ENCODE assay signal across 1 cellular context in the genomic region with DNA sequence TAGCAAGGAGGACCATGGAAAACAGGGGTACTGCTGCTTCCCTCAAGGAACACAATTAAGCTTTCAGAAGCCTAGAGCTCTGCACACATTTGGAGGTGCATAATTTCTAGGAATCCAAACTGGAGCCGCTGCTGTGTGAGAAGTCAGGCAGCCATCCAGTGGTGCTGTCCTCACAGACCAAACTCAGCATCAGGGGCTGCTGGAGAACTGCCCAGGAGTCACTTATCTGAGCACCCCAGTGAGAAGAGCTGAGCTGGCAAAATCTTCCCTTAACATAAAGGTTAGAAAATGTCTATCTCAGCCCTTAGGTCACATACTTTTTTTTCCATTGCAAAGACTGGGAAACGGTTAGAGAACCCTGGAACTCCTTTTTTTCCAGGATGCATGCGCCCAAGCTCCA.
TF ChIP-seq lines count a peak whose summit lies in the region.

No MANE protein-coding gene starts in this region.

TF ChIP-seq in IMR-90, 13 proteins besides CTCF, POLR2A, EP300 and RAD21 (continued from another document):
- peak; percentile 67 for TF ChIP-seq MAFK (IDR thresholded peaks at IDR 0.05; ENCODE audit: low read depth, low read length)
TF ChIP-seq in IMR-90: peak in this region for 1.
